Comparison of ENCODE assay signal across 8 cellular contexts in genomic region chr5:150562832-150563231, GRCh38. TPM values are rescaled to one million over a fixed set of nuclear protein-coding genes. Genes with fewer than 3 reads are reported as not detected.
DNase-seq lines count a peak whose midpoint lies in the region; ATAC-seq and TF ChIP-seq lines count a peak whose summit lies in the region.

No MANE protein-coding gene starts in this region.

- no peak overlapping the region for H3K4me3 Mint-ChIP-seq in activated naive CD4-positive, alpha-beta T cell treated with anti-CD3 and anti-CD28 coated beads, Interleukin-2, amount 10 ng/mL, durations not matched to agents 7 days and 5 days
- H3K4me3 Mint-ChIP-seq in activated CD8-positive, alpha-beta T cell treated with anti-CD3 and anti-CD28 coated beads for 36 hours = no peak overlapping the region

- H3K36me3 Mint-ChIP-seq in activated naive CD4-positive, alpha-beta T cell treated with anti-CD3 and anti-CD28 coated beads, Interleukin-2, amount 10 ng/mL, durations not matched to agents 7 days and 5 days = no peaks in the 10 kb centered on the region
- H3K36me3 Mint-ChIP-seq in activated CD8-positive, alpha-beta T cell treated with anti-CD3 and anti-CD28 coated beads for 36 hours (ENCODE audit: low read depth) = no peaks in the 10 kb centered on the region

- peaks cover 7% of the 10 kb centered on the region for H3K27me3 Mint-ChIP-seq in activated naive CD4-positive, alpha-beta T cell treated with anti-CD3 and anti-CD28 coated beads, Interleukin-2, amount 10 ng/mL, durations not matched to agents 7 days and 5 days
- peaks cover 2% of the 10 kb centered on the region for H3K27me3 Mint-ChIP-seq in activated CD8-positive, alpha-beta T cell treated with anti-CD3 and anti-CD28 coated beads for 36 hours

- CTCF ChIA-PET in activated naive CD4-positive, alpha-beta T cell treated with anti-CD3 and anti-CD28 coated beads, Interleukin-2, amount 10 ng/mL, durations not matched to agents 7 days and 5 days (lab: Charles Lee) = interaction anchor here (1.2 to 5.8 kb wide), 2 partner anchors 219 to 284 kb away, joined by 3 to 81 read pairs; partner anchors contain the start of gene IRGM
- CTCF ChIA-PET in activated CD8-positive, alpha-beta T cell treated with anti-CD3 and anti-CD28 coated beads for 36 hours (lab: Charles Lee) = interaction anchor here (1.0 to 6.8 kb wide), 4 partner anchors 103 to 284 kb away, joined by 3 to 50 read pairs (median 6); partner anchors contain the start of gene IRGM

- H3K27ac Mint-ChIP-seq in activated naive CD4-positive, alpha-beta T cell treated with anti-CD3 and anti-CD28 coated beads, Interleukin-2, amount 10 ng/mL, durations not matched to agents 7 days and 5 days = no peak overlapping the region
- H3K27ac Mint-ChIP-seq in activated CD8-positive, alpha-beta T cell treated with anti-CD3 and anti-CD28 coated beads for 36 hours = no peak overlapping the region

- peak; percentile 54 for DNase-seq in activated naive CD4-positive, alpha-beta T cell treated with anti-CD3 and anti-CD28 coated beads, Interleukin-2, amount 10 ng/mL, durations not matched to agents 7 days and 5 days
- DNase-seq in activated naive CD4-positive, alpha-beta T cell (lab: John Stamatoyannopoulos, UW) = no peak
- peak; percentile 51 for DNase-seq in NCI-H1694 (lab: John Stamatoyannopoulos, UW)
- DNase-seq in activated CD8-positive, alpha-beta T cell treated with anti-CD3 and anti-CD28 coated beads for 36 hours = peak; percentile 63
- DNase-seq in left lobe of liver (ENCODE audit: low spot score) = no peak
- DNase-seq in anterior cingulate cortex (lab: John Stamatoyannopoulos, UW) = no peak
- no peak for DNase-seq in NK-92 treated with Interleukin-12 subunit alpha and Interleukin-12 subunit beta, amount 100 ng/mL, for 24 hours (lab: John Stamatoyannopoulos, UW)

- no peaks in the 10 kb centered on the region for H3K4me1 Mint-ChIP-seq in activated naive CD4-positive, alpha-beta T cell treated with anti-CD3 and anti-CD28 coated beads, Interleukin-2, amount 10 ng/mL, durations not matched to agents 7 days and 5 days
- no peaks in the 10 kb centered on the region for H3K4me1 Mint-ChIP-seq in activated CD8-positive, alpha-beta T cell treated with anti-CD3 and anti-CD28 coated beads for 36 hours (ENCODE audit: low read depth)

- no peaks in the 10 kb centered on the region for H3K9me3 Mint-ChIP-seq in activated naive CD4-positive, alpha-beta T cell treated with anti-CD3 and anti-CD28 coated beads, Interleukin-2, amount 10 ng/mL, durations not matched to agents 7 days and 5 days
- H3K9me3 Mint-ChIP-seq in activated CD8-positive, alpha-beta T cell treated with anti-CD3 and anti-CD28 coated beads for 36 hours = no peaks in the 10 kb centered on the region

- POLR2A ChIA-PET in activated CD8-positive, alpha-beta T cell treated with anti-CD3 and anti-CD28 coated beads for 36 hours (lab: Charles Lee) = no interaction called here

- TF ChIP-seq CTCF in activated CD8-positive, alpha-beta T cell treated with anti-CD3 and anti-CD28 coated beads for 36 hours (IDR thresholded peaks at IDR 0.05) = peak; percentile 58

- no peak for ATAC-seq in activated CD8-positive, alpha-beta T cell treated with anti-CD3 and anti-CD28 coated beads for 36 hours
- ATAC-seq in left lobe of liver = peak; percentile 36
- ATAC-seq in HG02798 (IDR thresholded peaks at IDR 0.05; ENCODE audit: poor library complexity, unreplicated experiment) = no peak

- intact Hi-C loops in activated CD8-positive, alpha-beta T cell treated with anti-CD3 and anti-CD28 coated beads for 36 hours (cut with micrococcal nuclease) = loop anchor here (10.0 kb wide), 1 partner anchor 222 kb away; no protein-coding TSS in a partner anchor

RNA-seq across cellular contexts. Expression of gene NDST1, which starts 54.9 kb away (rescaled TPM):
- total RNA-seq in activated CD8-positive, alpha-beta T cell treated with anti-CD3 and anti-CD28 coated beads for 36 hours = 1 to 10 TPM; 2.9 to 3.3 TPM
- total RNA-seq in left lobe of liver = 63.7 TPM

Comparison
In these comparisons a context has a peak if more than half of its experiments do, and no peak if none do; other contexts are left out.
1. DNase-seq: peak in activated naive CD4-positive, alpha-beta T cell treated with anti-CD3 and anti-CD28 coated beads, Interleukin-2, amount 10 ng/mL, durations not matched to agents 7 days and 5 days (single experiment), NCI-H1694 (single experiment) and activated CD8-positive, alpha-beta T cell treated with anti-CD3 and anti-CD28 coated beads for 36 hours (single experiment); none in activated naive CD4-positive, alpha-beta T cell (0 of 4), left lobe of liver (single experiment), anterior cingulate cortex (0 of 58) and NK-92 treated with Interleukin-12 subunit alpha and Interleukin-12 subunit beta, amount 100 ng/mL, for 24 hours (single experiment).
2. RNA of gene NDST1, which starts 54.9 kb away (total RNA-seq): 63.7 TPM in left lobe of liver (single experiment); 2.9 to 3.3 TPM in activated CD8-positive, alpha-beta T cell treated with anti-CD3 and anti-CD28 coated beads for 36 hours; every median in the first group is over 10 times any median in the second.